Comparison of ENCODE assay signal across 8 cellular contexts in genomic region chr10:114304017-114304565, GRCh38.
DNase-seq lines count a peak whose midpoint lies in the region; ATAC-seq lines count a peak whose summit lies in the region.

No MANE protein-coding gene starts in this region.

- peak overlapping the region in 6 of 7 experiments; percentile 14 to 43 (median 28) for H3K4me3 ChIP-seq in skin epidermis

- in situ Hi-C loops in T47D (cut with HindIII; ENCODE audit: low pct_unique_long_range_greater_than_20kb, low sequenced_read_pairs): no loop called here

- DNase-seq in SIG-M5 treated with dmso at 0.1 percent for 504 hours (lab: John Stamatoyannopoulos, UW; ENCODE audit: unreplicated experiment) (peak; percentile 56), SIG-M5 (lab: John Stamatoyannopoulos, UW) (no peak), NCI-H2029 (lab: John Stamatoyannopoulos, UW) (peak; percentile 12), UCSD-AML1 (lab: John Stamatoyannopoulos, UW; ENCODE audit: unreplicated experiment) (peak; percentile 82), T47D (ENCODE audit: low read depth in 1 of 2, low spot score in 1 of 2) (peak; percentile 48 to 83), iPS-NIHi11 (ENCODE audit: low spot score) (peak; percentile 72)

- peak; percentile 72 for ATAC-seq in HG02970 (IDR thresholded peaks at IDR 0.05; ENCODE audit: low FRiP score, unreplicated experiment)

- peak overlapping the region in 9 of 21 experiments; percentile 4 to 72 (median 26) for H3K27ac ChIP-seq in skin epidermis
